21 cellular contexts compared by ENCODE assay signal in the genomic region with DNA sequence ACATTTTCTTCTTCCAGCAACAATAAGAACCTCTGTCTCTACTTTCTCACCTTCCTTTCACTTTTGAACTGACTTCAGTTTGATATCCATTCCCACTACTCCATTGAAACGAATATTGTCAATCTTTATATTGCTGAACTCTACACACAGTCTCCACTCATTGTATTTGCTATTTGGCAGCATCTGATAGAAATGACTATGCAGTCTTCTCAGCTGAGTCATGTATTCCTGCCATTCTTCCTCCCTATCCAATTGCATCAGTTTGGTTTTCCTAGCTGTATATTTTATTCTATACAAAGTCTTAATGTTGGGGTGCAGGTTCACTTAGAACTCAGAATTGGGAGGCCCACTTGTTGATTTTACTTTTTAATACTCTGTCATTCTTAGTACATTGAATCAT.
DNase-seq lines count a peak whose midpoint lies in the region; ATAC-seq, FAIRE-seq and TF ChIP-seq lines count a peak whose summit lies in the region.
"Had no signal": no experiment of that assay in that cellular context is flagged by ENCODE, and none has a peak within 500 bp of the region (broad histone marks: within the 10 kb centered on the region; RNA-seq: fewer than 3 reads in every experiment).

No MANE protein-coding gene starts in this region.

- H3K9me3 Mint-ChIP-seq in activated naive CD4-positive, alpha-beta T cell treated with anti-CD3 and anti-CD28 coated beads, Interleukin-2, amount 50 U/mL, for 24 hours: peaks cover 6% of the 10 kb centered on the region
- H3K9me3 Mint-ChIP-seq in activated naive CD4-positive, alpha-beta T cell treated with anti-CD3 and anti-CD28 coated beads for 36 hours: no peaks in the 10 kb centered on the region

- H3K27me3 Mint-ChIP-seq in activated naive CD4-positive, alpha-beta T cell treated with anti-CD3 and anti-CD28 coated beads, Interleukin-2, amount 50 U/mL, for 24 hours: peaks cover 2% of the 10 kb centered on the region
- H3K27me3 Mint-ChIP-seq in activated naive CD4-positive, alpha-beta T cell treated with anti-CD3 and anti-CD28 coated beads for 36 hours (ENCODE audit: low read depth): no peaks in the 10 kb centered on the region
- H3K27me3 Mint-ChIP-seq: IgD-negative memory B cell had no signal

- no peak overlapping the region for H3K4me3 Mint-ChIP-seq in activated naive CD4-positive, alpha-beta T cell treated with anti-CD3 and anti-CD28 coated beads, Interleukin-2, amount 50 U/mL, for 24 hours
- H3K4me3 Mint-ChIP-seq in activated naive CD4-positive, alpha-beta T cell treated with anti-CD3 and anti-CD28 coated beads for 36 hours: no peak overlapping the region
- H3K4me3 Mint-ChIP-seq: CD8-positive, alpha-beta memory T cell; IgD-negative memory B cell had no signal

- FAIRE-seq in urothelium cell line (lab: Jason Lieb, UNC): no peak
- FAIRE-seq: D721Med, GM12878, GM18507, HTR-8/SVneo had no signal

- no peaks in the 10 kb centered on the region for H3K4me1 Mint-ChIP-seq in activated naive CD4-positive, alpha-beta T cell treated with anti-CD3 and anti-CD28 coated beads, Interleukin-2, amount 50 U/mL, for 24 hours
- H3K4me1 Mint-ChIP-seq in activated naive CD4-positive, alpha-beta T cell treated with anti-CD3 and anti-CD28 coated beads for 36 hours (ENCODE audit: low read depth): no peaks in the 10 kb centered on the region
- H3K4me1 Mint-ChIP-seq: CD8-positive, alpha-beta memory T cell had no signal

- ATAC-seq in GM21619 (IDR thresholded peaks at IDR 0.05; ENCODE audit: unreplicated experiment): no peak
- no peak for ATAC-seq in HG03469 (IDR thresholded peaks at IDR 0.05; ENCODE audit: unreplicated experiment)
- ATAC-seq: GM12878 had no signal

- no peak overlapping the region for H3K4me3 ChIP-seq in epithelial cell of esophagus (ENCODE audit: low read length)
- H3K4me3 ChIP-seq: BLaER1 treated with 17β-estradiol and CSF1 and Interleukin-3, amounts not matched to agents 10 nM and 100 nM; GM12878; PC-9 had no signal

- no peaks in the 10 kb centered on the region for H3K36me3 Mint-ChIP-seq in activated naive CD4-positive, alpha-beta T cell treated with anti-CD3 and anti-CD28 coated beads, Interleukin-2, amount 50 U/mL, for 24 hours
- no peaks in the 10 kb centered on the region for H3K36me3 Mint-ChIP-seq in activated naive CD4-positive, alpha-beta T cell treated with anti-CD3 and anti-CD28 coated beads for 36 hours (ENCODE audit: low read depth)
- H3K36me3 Mint-ChIP-seq: CD8-positive, alpha-beta memory T cell had no signal

- intact Hi-C loops in activated naive CD4-positive, alpha-beta T cell treated with anti-CD3 and anti-CD28 coated beads for 36 hours (cut with micrococcal nuclease): no loop called here

- peak overlapping the region; percentile 2 for H3K27ac Mint-ChIP-seq in activated naive CD4-positive, alpha-beta T cell treated with anti-CD3 and anti-CD28 coated beads, Interleukin-2, amount 50 U/mL, for 24 hours
- H3K27ac Mint-ChIP-seq in activated naive CD4-positive, alpha-beta T cell treated with anti-CD3 and anti-CD28 coated beads for 36 hours: no peak overlapping the region
- H3K27ac Mint-ChIP-seq: CD8-positive, alpha-beta memory T cell; IgD-negative memory B cell had no signal

- no peak for TF ChIP-seq CTCF in epithelial cell of esophagus (IDR thresholded peaks at IDR 0.05; ENCODE audit: insufficient read depth, low read depth, low read length, missing control alignments)

- CTCF ChIA-PET in activated naive CD4-positive, alpha-beta T cell treated with anti-CD3 and anti-CD28 coated beads for 36 hours (lab: Charles Lee): no interaction called here

- DNase-seq in activated naive CD4-positive, alpha-beta T cell treated with anti-CD3 and anti-CD28 coated beads for 36 hours: no peak
- DNase-seq in RKO (ENCODE audit: low spot score) (peak; percentile 18), epithelial cell of esophagus (ENCODE audit: low read depth) (peak; percentile 43), renal cortical epithelial cell (ENCODE audit: low read depth) (peak; percentile 61), urothelium cell line (ENCODE audit: low spot score) (no peak)
- DNase-seq: 8988T; CD8-positive, alpha-beta memory T cell; DND-41; GDM1; H7; NCI-H187; PC-9 had no signal

Comparison
In these comparisons a context has a peak if more than half of its experiments do, and no peak if none do; other contexts are left out.
1. DNase-seq: peak in RKO (single experiment), epithelial cell of esophagus (single experiment) and renal cortical epithelial cell (single experiment); none in activated naive CD4-positive, alpha-beta T cell treated with anti-CD3 and anti-CD28 coated beads for 36 hours (single experiment) and urothelium cell line (single experiment).